In the genomic region with DNA sequence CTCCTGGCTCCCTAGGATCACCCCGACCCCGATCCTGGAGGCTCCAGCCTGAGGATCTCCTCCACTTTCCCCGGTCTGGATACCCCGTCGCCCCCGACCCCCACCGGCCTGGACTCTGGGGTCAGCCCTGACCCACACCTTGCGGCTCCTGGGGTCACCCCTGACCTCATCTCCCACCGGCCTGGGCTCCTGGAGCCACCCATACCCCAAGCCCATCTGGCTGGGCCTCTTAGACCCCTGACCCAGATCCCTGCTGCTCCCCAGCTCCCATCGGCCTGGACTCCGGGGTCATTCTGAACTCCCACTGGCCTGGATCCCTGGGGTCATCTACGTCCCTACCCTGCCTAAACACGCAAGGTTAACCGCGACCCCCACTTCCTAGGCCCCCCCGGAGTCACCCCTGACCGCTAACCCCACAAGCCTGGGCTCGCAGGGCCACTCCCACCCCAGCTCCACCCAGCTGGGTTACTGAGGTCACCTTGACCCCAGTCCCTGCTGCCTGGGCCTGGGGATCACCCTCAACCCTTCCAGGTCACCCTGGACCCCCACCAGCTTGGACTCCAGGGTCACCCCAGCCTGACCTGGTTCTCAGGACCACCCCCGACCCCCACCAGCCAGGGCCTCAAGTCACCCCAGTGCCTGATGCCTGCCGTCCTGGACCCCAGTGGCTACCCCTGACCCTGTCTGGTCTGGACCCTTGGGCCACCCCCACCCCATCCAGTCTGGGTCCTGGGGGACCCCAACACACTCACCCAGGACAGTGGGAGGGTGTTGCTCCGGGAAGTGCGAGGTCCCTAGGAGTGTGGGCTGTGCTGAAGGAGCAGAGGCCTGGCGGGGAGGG, we compare ENCODE assay signal across 8 cellular contexts. TPM values are rescaled to one million over a fixed set of nuclear protein-coding genes. Genes with fewer than 3 reads are reported as not detected.
A peak's percentile ranks its signal among the peaks of the same experiment; 100 is the strongest.
DNase-seq lines count a peak whose midpoint lies in the region; ATAC-seq and TF ChIP-seq lines count a peak whose summit lies in the region.

No MANE protein-coding gene starts in this region.

- peak overlapping the region; percentile 76 for H3K27ac ChIP-seq in parathyroid adenoma

- H3K36me3 ChIP-seq in parathyroid adenoma (ENCODE audit: control insufficient read depth, insufficient read depth, low read length), result no peaks in the 10 kb centered on the region

- peak overlapping the region; percentile 16 for H3K9ac ChIP-seq in parathyroid adenoma

- TF ChIP-seq CTCF in fibroblast of the aortic adventitia (IDR thresholded peaks at IDR 0.05; ENCODE audit: insufficient read depth, low read length), result no peak
- no peak for TF ChIP-seq CTCF in parathyroid adenoma (IDR thresholded peaks at IDR 0.05)

- peak overlapping the region; percentile 34 for H2AFZ ChIP-seq in parathyroid adenoma

- peak; percentile 20 for DNase-seq in activated naive CD4-positive, alpha-beta T cell treated with Interleukin-2 at 50 U/mL for 16 hours
- no peak for DNase-seq in activated naive CD4-positive, alpha-beta T cell (lab: John Stamatoyannopoulos, UW)
- peak; percentile 1 for DNase-seq in activated T-cell treated with anti-CD3 and anti-CD28 coated beads for 24 hours (ENCODE audit: low read depth)
- DNase-seq in fibroblast of the aortic adventitia (ENCODE audit: low read depth), result no peak
- DNase-seq in iPS-NIHi7 (ENCODE audit: extremely low spot score), result no peak
- DNase-seq in amniotic stem cell (lab: John Stamatoyannopoulos, UW), result no peak

- no peaks in the 10 kb centered on the region for H3K9me3 ChIP-seq in parathyroid adenoma (ENCODE audit: control insufficient read depth, low read length)

- peaks cover 33% of the 10 kb centered on the region for H3K79me2 ChIP-seq in parathyroid adenoma

- H3K27me3 ChIP-seq in parathyroid adenoma (ENCODE audit: control insufficient read depth, insufficient read depth, low read length), result no peaks in the 10 kb centered on the region

- no peak for ATAC-seq in HG03025 (IDR thresholded peaks at IDR 0.05; ENCODE audit: low FRiP score, unreplicated experiment)

- peak overlapping the region; percentile 95 for H3K4me2 ChIP-seq in parathyroid adenoma (ENCODE audit: low read length)

- H3K4me3 ChIP-seq in fibroblast of the aortic adventitia (ENCODE audit: low read depth, low read length) (peak overlapping the region; percentile 90), parathyroid adenoma (ENCODE audit: low read depth, low read length) (peak overlapping the region; percentile 56)

- no peaks in the 10 kb centered on the region for H3K4me1 ChIP-seq in parathyroid adenoma

RNA-seq across cellular contexts. Expression of a gene that starts 1.2 kb away (rescaled TPM):
- total RNA-seq in fibroblast of the aortic adventitia (ENCODE audit: low replicate concordance), result 27.8 and 29.1 TPM in 2 replicates

Comparison
In these comparisons a context has a peak if more than half of its experiments do, and no peak if none do; other contexts are left out.
1. DNase-seq: peak in activated naive CD4-positive, alpha-beta T cell treated with Interleukin-2 at 50 U/mL for 16 hours (single experiment) and activated T-cell treated with anti-CD3 and anti-CD28 coated beads for 24 hours (single experiment); none in activated naive CD4-positive, alpha-beta T cell (0 of 4), fibroblast of the aortic adventitia (single experiment), iPS-NIHi7 (single experiment) and amniotic stem cell (single experiment).